In genomic region chr10:7449063-7449695, GRCh38 we compare ENCODE assay signal across 29 cellular contexts.
"Had no signal": no experiment of that assay in that cellular context is flagged by ENCODE, and none has a peak within 500 bp of the region (broad histone marks: within the 10 kb centered on the region; RNA-seq: fewer than 3 reads in every experiment).

No MANE protein-coding gene starts in this region.

- H3K79me2 ChIP-seq: parathyroid adenoma had no signal

- H3K27ac ChIP-seq: brain microvascular endothelial cell, coronary artery, dorsolateral prefrontal cortex, neural progenitor cell, parathyroid adenoma, psoas muscle, right atrium auricular region, suprapubic skin, tibial nerve had no signal

- H3K27ac Mint-ChIP-seq: activated naive CD8-positive, alpha-beta T cell treated with anti-CD3 and anti-CD28 coated beads, Interleukin-2, amount 10 ng/mL, durations not matched to agents 7 days and 5 days; effector memory CD8-positive, alpha-beta T cell; natural killer cell; neural progenitor cell; T-helper 2 cell treated with Interferon-gamma antibody and Interleukin-4, amounts not matched to agents 5 μg/mL and 100 μg/mL, for 36 hours had no signal

- H3K4me1 Mint-ChIP-seq: activated naive CD8-positive, alpha-beta T cell treated with anti-CD3 and anti-CD28 coated beads, Interleukin-2, amount 10 ng/mL, durations not matched to agents 7 days and 5 days had no signal

- H3K4me3 Mint-ChIP-seq: activated naive CD8-positive, alpha-beta T cell treated with anti-CD3 and anti-CD28 coated beads, Interleukin-2, amount 10 ng/mL, durations not matched to agents 7 days and 5 days; effector memory CD8-positive, alpha-beta T cell; natural killer cell; neural progenitor cell; T-helper 2 cell treated with Interferon-gamma antibody and Interleukin-4, amounts not matched to agents 5 μg/mL and 100 μg/mL, for 36 hours had no signal

- H3K27me3 Mint-ChIP-seq: activated naive CD8-positive, alpha-beta T cell treated with anti-CD3 and anti-CD28 coated beads, Interleukin-2, amount 10 ng/mL, durations not matched to agents 7 days and 5 days had no signal

- H3K4me3 ChIP-seq: coronary artery, dorsolateral prefrontal cortex, neural progenitor cell, psoas muscle, right atrium auricular region, suprapubic skin, tibial nerve had no signal

- H3K36me3 ChIP-seq: brain microvascular endothelial cell, neural progenitor cell, right atrium auricular region, suprapubic skin, tibial nerve had no signal

- H3K4me2 ChIP-seq: neural progenitor cell had no signal

- H3K4me1 ChIP-seq: parathyroid adenoma, psoas muscle, right atrium auricular region, suprapubic skin had no signal

- H3K36me3 Mint-ChIP-seq: neural progenitor cell had no signal

- DNase-seq: activated CD4-positive, alpha-beta T cell treated with anti-CD3 and anti-CD28 coated beads for 48 hours; activated CD4-positive, alpha-beta T cell treated with anti-CD3 and anti-CD28 coated beads, Interleukin-2, amount 50 U/mL, for 48 hours; activated CD8-positive, alpha-beta memory T cell treated with anti-CD3 and anti-CD28 coated beads for 24 hours; activated effector memory CD4-positive, alpha-beta T cell treated with Interleukin-2 at 50 U/mL for 16 hours; activated naive CD4-positive, alpha-beta T cell treated with Interleukin-2 at 50 U/mL for 16 hours; activated naive CD8-positive, alpha-beta T cell treated with anti-CD3 and anti-CD28 coated beads, Interleukin-2, amount 10 ng/mL, durations not matched to agents 7 days and 5 days; amniotic stem cell; brain microvascular endothelial cell; dorsolateral prefrontal cortex; effector memory CD8-positive, alpha-beta T cell; foreskin melanocyte; islet precursor cell; left cardiac atrium; left ventricle myocardium superior; natural killer cell; occipital lobe; psoas muscle; stimulated activated CD4-positive, alpha-beta T cell treated with anti-CD3 and anti-CD28 coated beads, Interleukin-15, amount 100 ng/mL, for 24 hours; stimulated activated CD4-positive, alpha-beta T cell treated with anti-CD3 and anti-CD28 coated beads, Interleukin-2, amount 100 ng/mL, for 24 hours; stimulated activated naive CD4-positive, alpha-beta T cell; T-helper 1 cell had no signal

- ATAC-seq: effector memory CD8-positive, alpha-beta T cell; esophagus mucosa; left cardiac atrium; left ventricle myocardium superior; natural killer cell; psoas muscle had no signal

- H3K9ac ChIP-seq: neural progenitor cell, parathyroid adenoma had no signal

- H2AFZ ChIP-seq: neural progenitor cell, parathyroid adenoma had no signal

- H3K27me3 ChIP-seq: brain microvascular endothelial cell, dorsolateral prefrontal cortex, neural progenitor cell, right atrium auricular region, suprapubic skin, tibial nerve had no signal
